Comparison of ENCODE assay signal across 1 cellular context in genomic region chr13:21039097-21039800, GRCh38.
TF ChIP-seq lines count a peak whose summit lies in the region.

No MANE protein-coding gene starts in this region.

TF ChIP-seq in IMR-90, 13 proteins besides CTCF, POLR2A, EP300 and RAD21 (continued from another document):
- TF ChIP-seq USF2 (IDR thresholded peaks at IDR 0.05; ENCODE audit: low read depth, low read length): no peak
- no peak for TF ChIP-seq RCOR1 (IDR thresholded peaks at IDR 0.05; ENCODE audit: insufficient replicate concordance, low read length)
